8 cellular contexts compared by ENCODE assay signal in genomic region chrX:155612312-155613224, GRCh38. TPM values are rescaled to one million over a fixed set of nuclear protein-coding genes. Genes with fewer than 3 reads are reported as not detected.
DNase-seq lines count a peak whose midpoint lies in the region; ATAC-seq and TF ChIP-seq lines count a peak whose summit lies in the region.

Gene SPRY3 (plus strand): TSS chrX:155612586.
A gene with protein sequence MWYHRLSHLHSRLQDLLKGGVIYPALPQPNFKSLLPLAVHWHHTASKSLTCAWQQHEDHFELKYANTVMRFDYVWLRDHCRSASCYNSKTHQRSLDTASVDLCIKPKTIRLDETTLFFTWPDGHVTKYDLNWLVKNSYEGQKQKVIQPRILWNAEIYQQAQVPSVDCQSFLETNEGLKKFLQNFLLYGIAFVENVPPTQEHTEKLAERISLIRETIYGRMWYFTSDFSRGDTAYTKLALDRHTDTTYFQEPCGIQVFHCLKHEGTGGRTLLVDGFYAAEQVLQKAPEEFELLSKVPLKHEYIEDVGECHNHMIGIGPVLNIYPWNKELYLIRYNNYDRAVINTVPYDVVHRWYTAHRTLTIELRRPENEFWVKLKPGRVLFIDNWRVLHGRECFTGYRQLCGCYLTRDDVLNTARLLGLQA (minus strand): TSS chrX:155612952. CDS start chrX:155545276, 67,676 bp downstream.

- no peaks in the 10 kb centered on the region for H3K36me3 ChIP-seq in A673 (ENCODE audit: insufficient read depth, low read length, poor library complexity, severe bottlenecking)

- H3K27me3 ChIP-seq in A673 (replicated peaks; ENCODE audit: insufficient read depth, low read depth, low read length, poor library complexity) (no peaks in the 10 kb centered on the region), layer of hippocampus (ENCODE audit: control insufficient read depth, insufficient read depth, low read length) (no peaks in the 10 kb centered on the region)

- BruUV-seq in A673 (replicated peaks; lab: Mats Ljungman, UMichigan), result TSS peak; percentile 57

- no peaks in the 10 kb centered on the region for H3K4me1 ChIP-seq in A673 (ENCODE audit: insufficient read depth, low read length, poor library complexity, severe bottlenecking)

- POLR2A ChIA-PET in A673 (lab: Charles Lee; ENCODE audit: low non-redundant PET), result no interaction called here

- CTCF ChIA-PET in A673 (lab: Charles Lee), result no interaction called here

- intact Hi-C loops in A673 (cut with micrococcal nuclease; ENCODE audit: unreplicated experiment), result no loop called here

- TF ChIP-seq CTCF in A673 (conservative IDR thresholded peaks at IDR 0.05; ENCODE audit: low read depth, low read length), result no peak
- TF ChIP-seq CTCF in choroid plexus epithelial cell (conservative IDR thresholded peaks at IDR 0.05; ENCODE audit: low read depth, low read length), result no peak

- DNase-seq in A673 (ENCODE audit: low spot score), result peak; percentile 70
- peak; percentile 28 for DNase-seq in NCI-H2227 treated with DMSO at 0.1 percent for 48 hours (lab: John Stamatoyannopoulos, UW)
- DNase-seq in activated CD4-positive, alpha-beta T cell treated with anti-CD3 and anti-CD28 coated beads for 4 hours, result peak; percentile 43 to 50
- DNase-seq in choroid plexus epithelial cell (ENCODE audit: low read depth), result peak; percentile 50
- peak; percentile 81 for DNase-seq in stimulated activated CD4-positive, alpha-beta T cell treated with anti-CD3 and anti-CD28 coated beads, Interleukin-15, amount 100 ng/mL, for 24 hours

- peak within 1 kb of the TSS; percentile 59 for H3K4me3 ChIP-seq in A673 (ENCODE audit: low read depth, low read length, poor library complexity, severe bottlenecking)
- peak within 1 kb of the TSS; percentile 68 for H3K4me3 ChIP-seq in choroid plexus epithelial cell (ENCODE audit: low read depth, low read length)

- peaks cover 6% of the 10 kb centered on the region for H3K9me3 ChIP-seq in A673 (ENCODE audit: low read depth, low read length, poor library complexity, severe bottlenecking)

- ATAC-seq in GM18867 (IDR thresholded peaks at IDR 0.05; ENCODE audit: unreplicated experiment) (peak; percentile 93), HG03066 (IDR thresholded peaks at IDR 0.05; ENCODE audit: low read depth, unreplicated experiment) (peak; percentile 95)

- H3K27ac ChIP-seq in A673 (ENCODE audit: low read depth, low read length, poor library complexity, severe bottlenecking) (peak within 1 kb of the TSS; percentile 75), layer of hippocampus (ENCODE audit: low read depth, low read length) (peak within 1 kb of the TSS; percentile 43)

RNA-seq across cellular contexts. Expression of gene SPRY3, which starts in this region (rescaled TPM):
- 0.45 and 0.46 TPM in 2 replicates for total RNA-seq in A673 (2021)

RNA-seq across cellular contexts. Expression of the second gene that starts in this region (rescaled TPM):
- total RNA-seq in A673 (2021), result 16.4 and 18.3 TPM in 2 replicates

Comparison
In these comparisons a context has a peak if more than half of its experiments do, and no peak if none do; other contexts are left out.
1. Peak in every context shown above with its lines: DNase-seq, ATAC-seq, H3K4me3 ChIP-seq and H3K27ac ChIP-seq.
2. DNase-seq: peak in every context shown above with its lines; median percentile 81 in stimulated activated CD4-positive, alpha-beta T cell treated with anti-CD3 and anti-CD28 coated beads, Interleukin-15, amount 100 ng/mL, for 24 hours; 70 in A673; 50 in choroid plexus epithelial cell; 46 in activated CD4-positive, alpha-beta T cell treated with anti-CD3 and anti-CD28 coated beads for 4 hours; 28 in NCI-H2227 treated with DMSO at 0.1 percent for 48 hours.